ENCODE assay signal across 25 cellular contexts in the genomic region with DNA sequence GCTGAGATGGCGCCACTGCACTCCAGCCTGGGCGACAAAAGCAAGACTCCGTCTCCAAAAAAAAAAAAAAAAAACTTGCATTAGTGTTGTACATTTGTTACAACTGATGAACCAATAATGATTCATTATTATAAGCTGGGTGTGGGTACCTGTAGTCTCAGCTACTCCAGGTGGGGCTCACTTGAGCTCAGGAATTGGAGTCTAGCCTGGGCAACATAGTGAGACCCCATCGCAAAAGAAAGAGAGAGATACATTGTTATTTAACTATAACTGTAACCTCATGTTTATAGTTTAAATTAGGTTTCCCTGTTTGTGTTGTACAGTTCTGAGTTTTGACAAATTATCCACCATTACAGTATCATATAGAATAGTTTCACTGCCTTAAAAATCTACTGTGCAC. TPM values are rescaled to one million over a fixed set of nuclear protein-coding genes. Genes with fewer than 3 reads are reported as not detected.
DNase-seq lines count a peak whose midpoint lies in the region; ATAC-seq, FAIRE-seq and TF ChIP-seq lines count a peak whose summit lies in the region.
"Had no signal": no experiment of that assay in that cellular context is flagged by ENCODE, and none has a peak within 500 bp of the region (broad histone marks: within the 10 kb centered on the region; RNA-seq: fewer than 3 reads in every experiment).

No MANE protein-coding gene starts in this region.

- peaks cover 47% of the 10 kb centered on the region for H3K79me2 ChIP-seq in HepG2 (ENCODE audit: insufficient read depth, low read length)
- H3K79me2 ChIP-seq in hepatocyte: peaks cover 93% of the 10 kb centered on the region

- in situ Hi-C loops in HepG2 (cut with HindIII; ENCODE audit: extremely low pct_ligation_motif_present, low pct_unique_long_range_greater_than_20kb): no loop called here

- H3K4me1 Mint-ChIP-seq in WTC11: peaks cover 9% of the 10 kb centered on the region
- peaks cover 17% of the 10 kb centered on the region for H3K4me1 Mint-ChIP-seq in type B pancreatic cell (ENCODE audit: unreplicated experiment)

- H3K36me3 ChIP-seq in HepG2 (replicated peaks in 1 of 2; ENCODE audit: control insufficient read depth in 1 of 2, insufficient read depth in 2 of 2, low read length in 2 of 2) (peaks cover 2 to 10% of the 10 kb centered on the region in 2 experiments; a peak in 2 of 5 replicates), right lobe of liver (no peaks in the 10 kb centered on the region), hepatocyte (replicated peaks; ENCODE audit: insufficient read depth, low read depth) (no peaks in the 10 kb centered on the region)

- no TSS peak for BruUV-seq in HepG2 (replicated peaks; lab: Mats Ljungman, UMichigan)

- H3K27me3 Mint-ChIP-seq in WTC11 (ENCODE audit: low read depth) (no peaks in the 10 kb centered on the region), type B pancreatic cell (no peaks in the 10 kb centered on the region)
- H3K27me3 Mint-ChIP-seq: B cell, IgD-negative memory B cell had no signal

- no peak overlapping the region for H3K4me3 ChIP-seq in HepG2 (replicated peaks in 1 of 3; ENCODE audit: insufficient read depth in 1 of 3, low read depth in 2 of 3, low read length in 3 of 3)
- no peak overlapping the region for H3K4me3 ChIP-seq in right lobe of liver
- H3K4me3 ChIP-seq in hepatocyte: no peak overlapping the region

- 98% methylated on average over 4 of the region's 4 CpGs for WGBS in HepG2 (ENCODE audit: low lambda C conversion rate)
- WGBS in right lobe of liver (ENCODE audit: insufficient coverage, low coverage, low lambda C conversion rate, missing lambda C conversion rate): 97% methylated on average over 4 of the region's 4 CpGs
- WGBS in hepatocyte (ENCODE audit: low lambda C conversion rate, missing lambda C conversion rate): 96% methylated on average over 4 of the region's 4 CpGs

- no peaks in the 10 kb centered on the region for H3K9me3 Mint-ChIP-seq in WTC11
- H3K9me3 Mint-ChIP-seq in type B pancreatic cell: no peaks in the 10 kb centered on the region
- H3K9me3 Mint-ChIP-seq: IgD-negative memory B cell had no signal

- H3K4me2 ChIP-seq in HepG2 (ENCODE audit: low read depth, low read length) (no peak overlapping the region), hepatocyte (peak overlapping the region; percentile 14)

- H3K27ac Mint-ChIP-seq in WTC11: no peak overlapping the region
- H3K27ac Mint-ChIP-seq in type B pancreatic cell: peak overlapping the region; percentile 52
- H3K27ac Mint-ChIP-seq: B cell, IgD-negative memory B cell had no signal

- H3K27me3 ChIP-seq in HepG2 (ENCODE audit: control insufficient read depth in 1 of 2, insufficient read depth in 2 of 2, low read length in 2 of 2) (no peaks in the 10 kb centered on the region), right lobe of liver (no peaks in the 10 kb centered on the region), hepatocyte (no peaks in the 10 kb centered on the region)

- TF ChIP-seq POLR2A in HepG2 (IDR thresholded peaks at IDR 0.05; ENCODE audit: insufficient read depth in 1 of 2, low read depth in 2 of 2, low read length in 2 of 2): no peak
- TF ChIP-seq POLR2A in right lobe of liver (IDR thresholded peaks at IDR 0.05): no peak

- DNase-seq in HepG2 (ENCODE audit: low spot score): no peak
- no peak for DNase-seq in right lobe of liver
- no peak for DNase-seq in WTC11 (ENCODE audit: low spot score)
- DNase-seq in hepatocyte (ENCODE audit: low spot score): no peak
- no peak for DNase-seq in type B pancreatic cell (ENCODE audit: extremely low spot score, unreplicated experiment)
- no peak for DNase-seq in C1 segment of cervical spinal cord (lab: John Stamatoyannopoulos, UW)
- no peak for DNase-seq in NCI-H345 (lab: John Stamatoyannopoulos, UW)
- DNase-seq: COR-L47, DMS 273 treated with DMSO at 0.1 percent for 48 hours, GOT3, HCEC 1CT, Karpas-422, MV-4-11, NCI-H1694, NCI-H2081 treated with DMSO at 0.1 percent for 48 hours, NCI-H2171 treated with DMSO at 0.1 percent for 48 hours, NCI-H446, NCI-H526, OCI-M1 had no signal

- peaks cover 8% of the 10 kb centered on the region for H3K36me3 Mint-ChIP-seq in WTC11
- H3K36me3 Mint-ChIP-seq in type B pancreatic cell: peaks cover 9% of the 10 kb centered on the region
- H3K36me3 Mint-ChIP-seq: IgD-negative memory B cell had no signal

- intact Hi-C loops in HepG2 (cut with micrococcal nuclease; ENCODE audit: unreplicated experiment): no loop called here
- intact Hi-C loops in right lobe of liver (cut with DNase I): loop anchor here in 1 of 2 donors (10.0 kb wide), 1 partner anchor 63 kb away; no protein-coding TSS in a partner anchor

- no peak overlapping the region for H2AFZ ChIP-seq in HepG2 (ENCODE audit: low read length)
- H2AFZ ChIP-seq in hepatocyte: no peak overlapping the region

- POLR2A ChIA-PET in HepG2 (lab: Yijun Ruan, JAX): interaction anchor here (0.7 kb wide), 1 partner anchor 10 kb away, joined by 3 read pairs; no protein-coding TSS in a partner anchor
- POLR2A ChIA-PET in WTC11 (lab: Charles Lee): no interaction called here

- no peak for TF ChIP-seq EP300 in HepG2 (IDR thresholded peaks at IDR 0.05; ENCODE audit: low read depth in 2 of 2, low read length in 2 of 2)
- no peak for TF ChIP-seq EP300 in HepG2 (CRISPR knock-in tag; IDR thresholded peaks at IDR 0.05; ENCODE audit: borderline replicate concordance)

- H3K4me1 ChIP-seq in HepG2 (ENCODE audit: insufficient read depth, low read length) (no peaks in the 10 kb centered on the region; the same call in 1 of the 2 replicates), right lobe of liver (peaks cover 0 to 10% (median 0%) of the 10 kb centered on the region in 4 donors), hepatocyte (ENCODE audit: insufficient read depth) (no peaks in the 10 kb centered on the region)

- H3K9me3 ChIP-seq in HepG2 (ENCODE audit: low read length) (no peaks in the 10 kb centered on the region), right lobe of liver (no peaks in the 10 kb centered on the region), hepatocyte (ENCODE audit: low read depth) (no peaks in the 10 kb centered on the region)

- no peak for TF ChIP-seq RAD21 in HepG2 (CRISPR knock-in tag; IDR thresholded peaks at IDR 0.05)

- H3K4me3 Mint-ChIP-seq in WTC11 (no peak overlapping the region), type B pancreatic cell (no peak overlapping the region)
- H3K4me3 Mint-ChIP-seq: B cell, IgD-negative memory B cell had no signal

- FAIRE-seq in HepG2 (lab: Jason Lieb, UNC): no peak
- FAIRE-seq: GM18507, RCC 7860 had no signal

- H4K20me1 ChIP-seq in HepG2 (ENCODE audit: insufficient read depth, low read length) (peaks cover 11% of the 10 kb centered on the region), hepatocyte (ENCODE audit: insufficient read depth, poor library complexity, severe bottlenecking) (peaks cover 42% of the 10 kb centered on the region)

- CTCF ChIA-PET in HepG2 (lab: Yijun Ruan, JAX; ENCODE audit: low intra/inter-chr PET ratio, low total read pairs): no interaction called here
- CTCF ChIA-PET in WTC11 (lab: Charles Lee): interaction anchor here (0.6 to 1.5 kb wide), 3 partner anchors 16 to 77 kb away, joined by 3 to 5 read pairs (median 4); no protein-coding TSS in a partner anchor

- H3K27ac ChIP-seq in HepG2 (ENCODE audit: extremely low read length, insufficient read depth, low read length) (no peak overlapping the region), right lobe of liver (no peak overlapping the region), hepatocyte (peak overlapping the region; percentile 5)

- no peak for ATAC-seq in HepG2
- ATAC-seq in right lobe of liver: no peak
- no peak for ATAC-seq in WTC11
- ATAC-seq in GM21529 (IDR thresholded peaks at IDR 0.05; ENCODE audit: unreplicated experiment): no peak
- ATAC-seq: Right ventricle myocardium inferior had no signal

- H3K9me2 ChIP-seq in hepatocyte (replicated peaks; ENCODE audit: insufficient read depth): no peaks in the 10 kb centered on the region

- TF ChIP-seq CTCF in HepG2 (CRISPR knock-in tag; IDR thresholded peaks at IDR 0.05): no peak
- no peak for TF ChIP-seq CTCF in right lobe of liver (IDR thresholded peaks at IDR 0.05)
- TF ChIP-seq CTCF in WTC11 (IDR thresholded peaks at IDR 0.05): no peak
- no peak for TF ChIP-seq CTCF in hepatocyte (IDR thresholded peaks at IDR 0.05; ENCODE audit: poor library complexity)
- no peak for TF ChIP-seq CTCF in type B pancreatic cell (conservative IDR thresholded peaks at IDR 0.05)

- no peak overlapping the region for H3K9ac ChIP-seq in HepG2 (ENCODE audit: insufficient read depth, low read depth, low read length)

TF ChIP-seq in HepG2, 621 proteins besides CTCF, POLR2A, EP300 and RAD21 (continues in another document):
- TF ChIP-seq ZNF292 (CRISPR knock-in tag; IDR thresholded peaks at IDR 0.05; ENCODE audit: borderline replicate concordance, low read depth): no peak

TF ChIP-seq in WTC11, 78 proteins besides CTCF, POLR2A, EP300 and RAD21 (continues in another document):
- no peak for TF ChIP-seq ELF4 (CRISPR knock-in tag; IDR thresholded peaks at IDR 0.05; ENCODE audit: low read depth)
- TF ChIP-seq ZNF423 (CRISPR knock-in tag; IDR thresholded peaks at IDR 0.05): no peak

RNA-seq across cellular contexts. Expression of gene KDM2A, which starts 38.6 kb away (rescaled TPM):
- 21.0 and 31.4 TPM in 2 replicates for total RNA-seq in HepG2 (2016; rRNA removed; fragmentation: Illumina TruSeq; extraction: Trizol)
- 7.4 and 8.4 TPM in 2 replicates for total RNA-seq in HepG2 (2016; cell fraction: cytosol; rRNA removed; fragmentation: Illumina TruSeq; extraction: Trizol; ENCODE audit: low read depth)
- total RNA-seq in HepG2 (2016; cell fraction: insoluble cytoplasmic fraction; rRNA removed; fragmentation: Illumina TruSeq; extraction: Trizol): 17.7 and 29.6 TPM in 2 replicates
- total RNA-seq in HepG2 (2016; cell fraction: membrane; rRNA removed; fragmentation: Illumina TruSeq; extraction: Trizol): 9.0 and 10.2 TPM in 2 replicates
- total RNA-seq in HepG2 (2016; cell fraction: nucleus; rRNA removed; fragmentation: Illumina TruSeq; extraction: Trizol): 45.9 and 47.8 TPM in 2 replicates
- 31.3 and 37.3 TPM in 2 replicates for polyA plus RNA-seq in HepG2 (2011; rRNA removed)
- polyA plus RNA-seq in HepG2 (2011; cell fraction: cytosol; rRNA removed): 18.3 and 18.5 TPM in 2 replicates
- 81.7 and 92.6 TPM in 2 replicates for polyA plus RNA-seq in HepG2 (2011; cell fraction: nucleus; rRNA removed)
- 21.6 and 22.9 TPM in 2 replicates for polyA plus RNA-seq in HepG2 (2012)
- polyA plus RNA-seq in HepG2 (2016; cell fraction: cytosol; fragmentation: Illumina TruSeq; extraction: Trizol; ENCODE audit: low read depth): 1.5 and 1.9 TPM in 2 replicates
- polyA plus RNA-seq in HepG2 (2016; cell fraction: insoluble cytoplasmic fraction; fragmentation: Illumina TruSeq; extraction: Trizol; ENCODE audit: low read depth): 14.9 and 18.8 TPM in 2 replicates
- 4.6 and 4.7 TPM in 2 replicates for polyA plus RNA-seq in HepG2 (2016; cell fraction: membrane; fragmentation: Illumina TruSeq; extraction: Trizol; ENCODE audit: low read depth)
- 60.3 and 65.7 TPM in 2 replicates for polyA plus RNA-seq in HepG2 (2016; cell fraction: nucleus; fragmentation: Illumina TruSeq; extraction: Trizol; ENCODE audit: insufficient read depth, low read depth)
- polyA minus RNA-seq in HepG2 (2011; rRNA and poly(A)+ RNA removed; ENCODE audit: low replicate concordance): 64.9 and 123 TPM in 2 replicates
- polyA minus RNA-seq in HepG2 (2011; cell fraction: cytosol; rRNA and poly(A)+ RNA removed): 23.3 and 29.3 TPM in 2 replicates
- polyA minus RNA-seq in HepG2 (2011; cell fraction: nucleus; rRNA and poly(A)+ RNA removed): 81.8 and 91.5 TPM in 2 replicates
- total RNA-seq in right lobe of liver: 10 to 100 TPM; 23.8 to 37.1 (median 33.4) TPM
- total RNA-seq in WTC11 (2021): 54.0 to 58.0 TPM (median 54.3 TPM) in 3 replicates
- 41.3 and 51.2 TPM in 2 replicates for total RNA-seq in hepatocyte
- polyA plus RNA-seq in hepatocyte: 18.7 and 19.7 TPM in 2 replicates
- 97.5 and 169 TPM in 2 replicates for total RNA-seq in type B pancreatic cell (ENCODE audit: low replicate concordance)

Comparison
In these comparisons a context has a peak if more than half of its experiments do, and no peak if none do; other contexts are left out.
1. Of the 50 proteins assayed by ChIP-seq in both HepG2 and WTC11: peak only in HepG2: none; only in WTC11: none; in both: ZNF121; in neither: 49.